ENCODE assay signal across 19 cellular contexts in genomic region chr7:52720856-52721255, GRCh38.
DNase-seq lines count a peak whose midpoint lies in the region; ATAC-seq, FAIRE-seq and TF ChIP-seq lines count a peak whose summit lies in the region.
"Had no signal": no experiment of that assay in that cellular context is flagged by ENCODE, and none has a peak within 500 bp of the region (broad histone marks: within the 10 kb centered on the region; RNA-seq: fewer than 3 reads in every experiment).

No MANE protein-coding gene starts in this region.

- H3K4me2 ChIP-seq in OCI-LY1 (ENCODE audit: low read length) = peak overlapping the region; percentile 9; the same call in 1 of the 2 replicates
- H3K4me2 ChIP-seq: BLaER1 had no signal

- no peak for ATAC-seq in T-helper 17 cell
- no peak for ATAC-seq in HG03439 (IDR thresholded peaks at IDR 0.05; ENCODE audit: unreplicated experiment)
- ATAC-seq: CD8-positive, alpha-beta T cell had no signal

- H3K36me3 Mint-ChIP-seq in T-helper 17 cell (ENCODE audit: low read depth) = no peaks in the 10 kb centered on the region
- H3K36me3 Mint-ChIP-seq: CD8-positive, alpha-beta T cell had no signal

- H3K27ac ChIP-seq in OCI-LY1 (ENCODE audit: low read depth, low read length, poor library complexity, severe bottlenecking) = peak overlapping the region; percentile 45
- H3K27ac ChIP-seq: BLaER1 had no signal

- no peak overlapping the region for H3K27ac Mint-ChIP-seq in T-helper 17 cell
- H3K27ac Mint-ChIP-seq: CD4-positive, alpha-beta T cell; CD8-positive, alpha-beta T cell had no signal

- H3K4me1 Mint-ChIP-seq in T-helper 17 cell = no peaks in the 10 kb centered on the region

- no peaks in the 10 kb centered on the region for H3K79me2 ChIP-seq in OCI-LY1 (ENCODE audit: insufficient read depth, low read length)

- H3K9ac ChIP-seq in OCI-LY1 (ENCODE audit: low read length) = 0 out of 2 replicates have a peak overlapping the region, but pooled peaks have one; percentile 9
- H3K9ac ChIP-seq: BLaER1 had no signal

- no peak overlapping the region for H3K4me3 ChIP-seq in OCI-LY1 (ENCODE audit: low read depth, low read length, poor library complexity, severe bottlenecking)
- H3K4me3 ChIP-seq: BLaER1 had no signal

- TF ChIP-seq POLR2A in H54 (IDR thresholded peaks at IDR 0.05; ENCODE audit: low read depth, low read length) = no peak

- no peak overlapping the region for H3K4me3 Mint-ChIP-seq in T-helper 17 cell
- H3K4me3 Mint-ChIP-seq: CD4-positive, alpha-beta T cell; CD8-positive, alpha-beta T cell had no signal

- H3K27me3 Mint-ChIP-seq in T-helper 17 cell = no peaks in the 10 kb centered on the region
- H3K27me3 Mint-ChIP-seq: CD4-positive, alpha-beta T cell had no signal

- H3K4me1 ChIP-seq in OCI-LY1 (ENCODE audit: insufficient read depth, low read length, severe bottlenecking) = peaks cover 37% of the 10 kb centered on the region
- H3K4me1 ChIP-seq: BLaER1, Caco-2 had no signal

- H2AFZ ChIP-seq in OCI-LY1 (ENCODE audit: low read length) = peak overlapping the region; percentile 82

- peaks cover 3% of the 10 kb centered on the region; the same call in 1 of the 2 replicates for H3K36me3 ChIP-seq in OCI-LY1 (ENCODE audit: insufficient read depth, low read length)
- H3K36me3 ChIP-seq: BE2C, BLaER1 had no signal

- H3K9me2 ChIP-seq in OCI-LY1 (ENCODE audit: low read depth, low read length) = no peaks in the 10 kb centered on the region

- H4K20me1 ChIP-seq in OCI-LY1 (ENCODE audit: insufficient read depth, low read length) = no peaks in the 10 kb centered on the region
- H4K20me1 ChIP-seq: BLaER1 had no signal

- no peaks in the 10 kb centered on the region for H3F3A ChIP-seq in OCI-LY1 (ENCODE audit: insufficient read depth, low read length)

- H3K9me3 ChIP-seq in OCI-LY1 (ENCODE audit: low read length) (peaks cover 9% of the 10 kb centered on the region; the same call in 1 of the 2 replicates), T-helper 17 cell (ENCODE audit: control insufficient read depth, low read length, poor library complexity, severe bottlenecking) (no peaks in the 10 kb centered on the region)
- H3K9me3 ChIP-seq: BE2C, BLaER1, Caco-2 had no signal

- H3K27me3 ChIP-seq in OCI-LY1 (ENCODE audit: insufficient read depth, low read length) = no peaks in the 10 kb centered on the region
- H3K27me3 ChIP-seq: BE2C, BLaER1 had no signal

- TF ChIP-seq CTCF in OCI-LY1 (IDR thresholded peaks at IDR 0.05; ENCODE audit: low read length) = no peak

- DNase-seq in H54 (ENCODE audit: insufficient read length, low spot score) (no peak), T-helper 17 cell (no peak), NCI-H2029 (lab: John Stamatoyannopoulos, UW) (no peak)
- DNase-seq: 8988T; ACHN; BE2C; C1 segment of cervical spinal cord; Caco-2; Calu3; CD4-positive, alpha-beta T cell; CD8-positive, alpha-beta T cell; DMS79 treated with DMSO at 0.1 percent for 48 hours; GF-D8 had no signal

- FAIRE-seq in H54 (lab: Jason Lieb, UNC) = peak; percentile 15
- FAIRE-seq: D721Med, GM12891, GM19239 had no signal
